In the genomic region with DNA sequence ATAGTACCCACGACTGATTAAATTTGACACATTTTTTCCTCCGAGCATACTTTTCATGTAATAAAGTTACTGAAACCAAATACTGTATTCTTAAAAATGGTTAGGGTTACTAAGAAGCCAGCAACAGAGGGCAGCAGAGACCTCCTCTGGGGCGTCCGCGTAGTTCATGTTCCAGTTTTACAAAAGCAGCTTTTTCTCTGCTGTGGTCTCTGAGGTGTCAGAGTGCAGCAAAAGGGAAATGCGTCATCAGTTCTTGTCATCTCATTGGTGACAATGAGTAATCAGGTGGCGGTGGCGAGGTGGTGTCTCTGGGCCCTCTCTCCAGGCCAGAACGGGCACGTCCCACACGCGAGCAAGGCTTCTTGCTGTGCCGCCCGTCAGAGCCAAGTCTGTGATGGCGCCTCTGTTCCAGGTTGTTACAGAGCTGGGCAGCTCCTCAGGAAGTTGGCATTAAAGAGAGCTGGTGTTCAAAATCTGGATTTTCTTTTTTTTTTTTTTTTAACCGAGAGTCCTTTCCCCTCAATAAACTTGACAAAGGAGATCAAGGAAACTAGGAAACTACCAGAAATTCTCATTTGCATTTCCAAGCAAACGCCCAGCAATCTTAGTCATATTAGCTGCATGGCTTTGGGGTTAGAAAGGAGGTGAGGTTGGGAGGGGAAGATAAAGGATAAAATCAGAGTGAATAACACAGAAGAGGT, we compare ENCODE assay signal across 1 cellular context.
TF ChIP-seq lines count a peak whose summit lies in the region.

No MANE protein-coding gene starts in this region.

TF ChIP-seq in HepG2, 621 proteins besides CTCF, POLR2A, EP300 and RAD21 (continued from another document and continues in another):
- TF ChIP-seq, protein P1, sequence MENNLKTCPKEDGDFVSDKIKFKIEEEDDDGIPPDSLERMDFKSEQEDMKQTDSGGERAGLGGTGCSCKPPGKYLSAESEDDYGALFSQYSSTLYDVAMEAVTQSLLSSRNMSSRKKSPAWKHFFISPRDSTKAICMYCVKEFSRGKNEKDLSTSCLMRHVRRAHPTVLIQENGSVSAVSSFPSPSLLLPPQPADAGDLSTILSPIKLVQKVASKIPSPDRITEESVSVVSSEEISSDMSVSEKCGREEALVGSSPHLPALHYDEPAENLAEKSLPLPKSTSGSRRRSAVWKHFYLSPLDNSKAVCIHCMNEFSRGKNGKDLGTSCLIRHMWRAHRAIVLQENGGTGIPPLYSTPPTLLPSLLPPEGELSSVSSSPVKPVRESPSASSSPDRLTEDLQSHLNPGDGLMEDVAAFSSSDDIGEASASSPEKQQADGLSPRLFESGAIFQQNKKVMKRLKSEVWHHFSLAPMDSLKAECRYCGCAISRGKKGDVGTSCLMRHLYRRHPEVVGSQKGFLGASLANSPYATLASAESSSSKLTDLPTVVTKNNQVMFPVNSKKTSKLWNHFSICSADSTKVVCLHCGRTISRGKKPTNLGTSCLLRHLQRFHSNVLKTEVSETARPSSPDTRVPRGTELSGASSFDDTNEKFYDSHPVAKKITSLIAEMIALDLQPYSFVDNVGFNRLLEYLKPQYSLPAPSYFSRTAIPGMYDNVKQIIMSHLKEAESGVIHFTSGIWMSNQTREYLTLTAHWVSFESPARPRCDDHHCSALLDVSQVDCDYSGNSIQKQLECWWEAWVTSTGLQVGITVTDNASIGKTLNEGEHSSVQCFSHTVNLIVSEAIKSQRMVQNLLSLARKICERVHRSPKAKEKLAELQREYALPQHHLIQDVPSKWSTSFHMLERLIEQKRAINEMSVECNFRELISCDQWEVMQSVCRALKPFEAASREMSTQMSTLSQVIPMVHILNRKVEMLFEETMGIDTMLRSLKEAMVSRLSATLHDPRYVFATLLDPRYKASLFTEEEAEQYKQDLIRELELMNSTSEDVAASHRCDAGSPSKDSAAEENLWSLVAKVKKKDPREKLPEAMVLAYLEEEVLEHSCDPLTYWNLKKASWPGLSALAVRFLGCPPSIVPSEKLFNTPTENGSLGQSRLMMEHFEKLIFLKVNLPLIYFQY (CRISPR knock-in tag; IDR thresholded peaks at IDR 0.05; ENCODE audit: borderline replicate concordance): no peak
- peak; percentile 51; the same call in 1 of the 2 replicates for TF ChIP-seq MEF2D (CRISPR knock-in tag; IDR thresholded peaks at IDR 0.05)
- no peak for TF ChIP-seq ISX (CRISPR knock-in tag; conservative IDR thresholded peaks at IDR 0.05)
- TF ChIP-seq ZNF549 (CRISPR knock-in tag; IDR thresholded peaks at IDR 0.05): no peak
- peak; percentile 84 for TF ChIP-seq ZNF792 (CRISPR knock-in tag; IDR thresholded peaks at IDR 0.05)
- no peak for TF ChIP-seq HNRNPL (IDR thresholded peaks at IDR 0.05; ENCODE audit: low read depth, low read length)
- no peak for TF ChIP-seq ZNF761 (CRISPR knock-in tag; conservative IDR thresholded peaks at IDR 0.05)
- no peak for TF ChIP-seq RAD51 (IDR thresholded peaks at IDR 0.05; ENCODE audit: borderline replicate concordance)
- TF ChIP-seq, protein P2, sequence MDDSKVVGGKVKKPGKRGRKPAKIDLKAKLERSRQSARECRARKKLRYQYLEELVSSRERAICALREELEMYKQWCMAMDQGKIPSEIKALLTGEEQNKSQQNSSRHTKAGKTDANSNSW (CRISPR knock-in tag; IDR thresholded peaks at IDR 0.05; ENCODE audit: borderline replicate concordance): 0 out of 2 replicates have a peak, but pooled peaks have one; percentile 18
- TF ChIP-seq MXD1 (CRISPR knock-in tag; IDR thresholded peaks at IDR 0.05): peak; percentile 49; the same call in 1 of the 2 replicates
- no peak for TF ChIP-seq ZNF572 (CRISPR knock-in tag; IDR thresholded peaks at IDR 0.05)
- no peak for TF ChIP-seq SRSF4 (IDR thresholded peaks at IDR 0.05; ENCODE audit: low read depth, low read length, poor library complexity, severe bottlenecking)
- no peak for TF ChIP-seq ZNF460 (CRISPR knock-in tag; IDR thresholded peaks at IDR 0.05; ENCODE audit: borderline replicate concordance)
- TF ChIP-seq NKX3-1 (CRISPR knock-in tag; IDR thresholded peaks at IDR 0.05): peak; percentile 64
- TF ChIP-seq GABPB1 (CRISPR knock-in tag; IDR thresholded peaks at IDR 0.05): peak; percentile 93
- TF ChIP-seq MEIS1 (CRISPR knock-in tag; IDR thresholded peaks at IDR 0.05; ENCODE audit: borderline replicate concordance): no peak
- TF ChIP-seq, protein P3, sequence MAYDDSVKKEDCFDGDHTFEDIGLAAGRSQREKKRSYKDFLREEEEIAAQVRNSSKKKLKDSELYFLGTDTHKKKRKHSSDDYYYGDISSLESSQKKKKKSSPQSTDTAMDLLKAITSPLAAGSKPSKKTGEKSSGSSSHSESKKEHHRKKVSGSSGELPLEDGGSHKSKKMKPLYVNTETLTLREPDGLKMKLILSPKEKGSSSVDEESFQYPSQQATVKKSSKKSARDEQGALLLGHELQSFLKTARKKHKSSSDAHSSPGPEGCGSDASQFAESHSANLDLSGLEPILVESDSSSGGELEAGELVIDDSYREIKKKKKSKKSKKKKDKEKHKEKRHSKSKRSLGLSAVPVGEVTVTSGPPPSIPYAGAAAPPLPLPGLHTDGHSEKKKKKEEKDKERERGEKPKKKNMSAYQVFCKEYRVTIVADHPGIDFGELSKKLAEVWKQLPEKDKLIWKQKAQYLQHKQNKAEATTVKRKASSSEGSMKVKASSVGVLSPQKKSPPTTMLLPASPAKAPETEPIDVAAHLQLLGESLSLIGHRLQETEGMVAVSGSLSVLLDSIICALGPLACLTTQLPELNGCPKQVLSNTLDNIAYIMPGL (CRISPR knock-in tag; IDR thresholded peaks at IDR 0.05; ENCODE audit: borderline replicate concordance in 1 of 2, low read depth in 1 of 2): peak; percentile 87 to 94
- 0 out of 2 replicates have a peak, but pooled peaks have one; percentile 37 for TF ChIP-seq TP53 (CRISPR knock-in tag; conservative IDR thresholded peaks at IDR 0.05)
- TF ChIP-seq ZNF737 (CRISPR knock-in tag; IDR thresholded peaks at IDR 0.05; ENCODE audit: borderline replicate concordance): no peak
- no peak for TF ChIP-seq NAIF1 (CRISPR knock-in tag; IDR thresholded peaks at IDR 0.05; ENCODE audit: borderline replicate concordance)
- no peak for TF ChIP-seq TCF7L2 (IDR thresholded peaks at IDR 0.05; ENCODE audit: low read depth, low read length)
- TF ChIP-seq ZBTB37 (CRISPR knock-in tag; IDR thresholded peaks at IDR 0.05): no peak
- TF ChIP-seq ZNF883 (CRISPR knock-in tag; IDR thresholded peaks at IDR 0.05; ENCODE audit: not compliant biosample characterization): no peak
- TF ChIP-seq ZNF557 (CRISPR knock-in tag; IDR thresholded peaks at IDR 0.05): peak; percentile 95
- TF ChIP-seq, protein P4, sequence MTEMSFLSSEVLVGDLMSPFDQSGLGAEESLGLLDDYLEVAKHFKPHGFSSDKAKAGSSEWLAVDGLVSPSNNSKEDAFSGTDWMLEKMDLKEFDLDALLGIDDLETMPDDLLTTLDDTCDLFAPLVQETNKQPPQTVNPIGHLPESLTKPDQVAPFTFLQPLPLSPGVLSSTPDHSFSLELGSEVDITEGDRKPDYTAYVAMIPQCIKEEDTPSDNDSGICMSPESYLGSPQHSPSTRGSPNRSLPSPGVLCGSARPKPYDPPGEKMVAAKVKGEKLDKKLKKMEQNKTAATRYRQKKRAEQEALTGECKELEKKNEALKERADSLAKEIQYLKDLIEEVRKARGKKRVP (CRISPR knock-in tag; IDR thresholded peaks at IDR 0.05): peak in 1 of 2 experiments; percentile 68; a peak in 1 of 4 replicates
- no peak for TF ChIP-seq ZNF703 (CRISPR knock-in tag; IDR thresholded peaks at IDR 0.05; ENCODE audit: borderline replicate concordance)
- no peak for TF ChIP-seq KDM4B (CRISPR knock-in tag; IDR thresholded peaks at IDR 0.05)
- no peak for TF ChIP-seq GPBP1L1 (CRISPR knock-in tag; IDR thresholded peaks at IDR 0.05)
- TF ChIP-seq RBM39 (IDR thresholded peaks at IDR 0.05; ENCODE audit: low read depth, low read length, poor library complexity, severe bottlenecking): no peak
- TF ChIP-seq SKIL (CRISPR knock-in tag; IDR thresholded peaks at IDR 0.05; ENCODE audit: borderline replicate concordance): no peak
- TF ChIP-seq ARNT2 (CRISPR knock-in tag; IDR thresholded peaks at IDR 0.05; ENCODE audit: low read depth): peak; percentile 74
- no peak for TF ChIP-seq SSRP1 (CRISPR knock-in tag; IDR thresholded peaks at IDR 0.05)
- TF ChIP-seq SMAD1 (CRISPR knock-in tag; IDR thresholded peaks at IDR 0.05; ENCODE audit: borderline replicate concordance, low read depth): peak; percentile 71; the same call in 1 of the 2 replicates
- 0 out of 2 replicates have a peak, but pooled peaks have one; percentile 41 for TF ChIP-seq USF2 (IDR thresholded peaks at IDR 0.05; ENCODE audit: low read depth, low read length)
- TF ChIP-seq USF2 (CRISPR knock-in tag; IDR thresholded peaks at IDR 0.05; ENCODE audit: borderline replicate concordance): no peak
- peak; percentile 24; the same call in 1 of the 2 replicates for TF ChIP-seq ZNF710 (CRISPR knock-in tag; IDR thresholded peaks at IDR 0.05; ENCODE audit: borderline replicate concordance)
- peak; percentile 91 for TF ChIP-seq XRCC5 (optimal IDR thresholded peaks at IDR 0.05; ENCODE audit: low read length)
- TF ChIP-seq ZNF816 (CRISPR knock-in tag; IDR thresholded peaks at IDR 0.05; ENCODE audit: borderline replicate concordance): peak; percentile 75; the same call in 1 of the 2 replicates
- peak; percentile 86 for TF ChIP-seq NR2C2 (CRISPR knock-in tag; IDR thresholded peaks at IDR 0.05; ENCODE audit: borderline replicate concordance)
- no peak for TF ChIP-seq PHB2 (IDR thresholded peaks at IDR 0.05; ENCODE audit: partially characterized antibody)
